In genomic region chr5:58122993-58123392, GRCh38 we compare ENCODE assay signal across 18 cellular contexts.
DNase-seq lines count a peak whose midpoint lies in the region; ATAC-seq and TF ChIP-seq lines count a peak whose summit lies in the region.
"Had no signal": no experiment of that assay in that cellular context is flagged by ENCODE, and none has a peak within 500 bp of the region (broad histone marks: within the 10 kb centered on the region; RNA-seq: fewer than 3 reads in every experiment).

No MANE protein-coding gene starts in this region.

- no peaks in the 10 kb centered on the region for H3K4me1 Mint-ChIP-seq in activated CD4-positive, alpha-beta memory T cell treated with anti-CD3 and anti-CD28 coated beads for 36 hours (ENCODE audit: low read depth)
- H3K4me1 Mint-ChIP-seq: H9 had no signal

- no peak overlapping the region for H2AFZ ChIP-seq in neural cell (ENCODE audit: low read depth, low read length)

- H3K27me3 ChIP-seq in neural cell (ENCODE audit: insufficient read depth, low read depth, low read length), result no peaks in the 10 kb centered on the region
- H3K27me3 ChIP-seq: BLaER1 had no signal

- intact Hi-C loops in activated CD4-positive, alpha-beta memory T cell treated with anti-CD3 and anti-CD28 coated beads for 36 hours (cut with micrococcal nuclease), result no loop called here

- no peak overlapping the region for H3K4me3 Mint-ChIP-seq in activated CD4-positive, alpha-beta memory T cell treated with anti-CD3 and anti-CD28 coated beads for 36 hours
- H3K4me3 Mint-ChIP-seq: CD8-positive, alpha-beta T cell; H9 had no signal

- no peak overlapping the region for H3K27ac Mint-ChIP-seq in activated CD4-positive, alpha-beta memory T cell treated with anti-CD3 and anti-CD28 coated beads for 36 hours
- H3K27ac Mint-ChIP-seq: CD8-positive, alpha-beta T cell; H9 had no signal

- no peaks in the 10 kb centered on the region for H3K9me2 ChIP-seq in neural cell (ENCODE audit: insufficient read depth, low read length)

- POLR2A ChIA-PET in activated CD4-positive, alpha-beta memory T cell treated with anti-CD3 and anti-CD28 coated beads for 36 hours (lab: Charles Lee), result no interaction called here

- peak overlapping the region; percentile 53 for H3K27ac ChIP-seq in caudate nucleus (ENCODE audit: low read depth, low read length)
- peak overlapping the region; percentile 91 for H3K27ac ChIP-seq in neural cell (ENCODE audit: low read length)
- H3K27ac ChIP-seq: BLaER1, KMS-11, RWPE1 had no signal

- DNase-seq in NCI-H748 (lab: John Stamatoyannopoulos, UW; ENCODE audit: unreplicated experiment), result peak; percentile 55
- DNase-seq in NCI-H748 treated with DMSO at 0.1 percent for 48 hours (lab: John Stamatoyannopoulos, UW), result no peak
- DNase-seq in caudate nucleus (lab: John Stamatoyannopoulos, UW), result no peak
- DNase-seq in superior temporal gyrus (ENCODE audit: extremely low spot score), result peak; percentile 38
- no peak for DNase-seq in activated CD4-positive, alpha-beta memory T cell treated with anti-CD3 and anti-CD28 coated beads for 36 hours
- DNase-seq: Calu3; CD8-positive, alpha-beta T cell; H9; NCI-H2171; NCI-H526 treated with DMSO at 0.1 percent for 48 hours; SIG-M5 had no signal

- no peaks in the 10 kb centered on the region for H3K9me3 Mint-ChIP-seq in activated CD4-positive, alpha-beta memory T cell treated with anti-CD3 and anti-CD28 coated beads for 36 hours
- H3K9me3 Mint-ChIP-seq: CD8-positive, alpha-beta T cell; H9 had no signal

- ATAC-seq in GM19455 (IDR thresholded peaks at IDR 0.05; ENCODE audit: unreplicated experiment) (no peak), GM21737 (IDR thresholded peaks at IDR 0.05; ENCODE audit: unreplicated experiment) (no peak)
- ATAC-seq: CD8-positive, alpha-beta T cell; HepG2 had no signal

- TF ChIP-seq EP300 in neural cell (conservative IDR thresholded peaks at IDR 0.05; ENCODE audit: poor library complexity, severe bottlenecking), result no peak

- no peak for TF ChIP-seq RAD21 in neural cell (conservative IDR thresholded peaks at IDR 0.05)

- H3K4me2 ChIP-seq in neural cell (ENCODE audit: low read length), result peak overlapping the region; percentile 46
- H3K4me2 ChIP-seq: BLaER1, KMS-11 had no signal

- TF ChIP-seq CTCF in neural cell (IDR thresholded peaks at IDR 0.05; ENCODE audit: poor library complexity, severe bottlenecking), result no peak

- H3K9me3 ChIP-seq in neural cell (ENCODE audit: low read length), result no peaks in the 10 kb centered on the region
- H3K9me3 ChIP-seq: BLaER1 had no signal

- H3K9ac ChIP-seq in neural cell (ENCODE audit: low read length), result peak overlapping the region; percentile 54
- H3K9ac ChIP-seq: BLaER1, KMS-11 had no signal

- no peaks in the 10 kb centered on the region for H3K36me3 Mint-ChIP-seq in activated CD4-positive, alpha-beta memory T cell treated with anti-CD3 and anti-CD28 coated beads for 36 hours
- H3K36me3 Mint-ChIP-seq: CD8-positive, alpha-beta T cell had no signal

- no peaks in the 10 kb centered on the region for H3K79me2 ChIP-seq in neural cell (replicated peaks; ENCODE audit: insufficient read depth, low read length)

- H3K4me3 ChIP-seq in neural cell (ENCODE audit: low read length), result no peak overlapping the region
- H3K4me3 ChIP-seq: BLaER1 had no signal

- no peaks in the 10 kb centered on the region for H3K36me3 ChIP-seq in neural cell (ENCODE audit: insufficient read depth, low read length)
- H3K36me3 ChIP-seq: BLaER1 had no signal

- CTCF ChIA-PET in activated CD4-positive, alpha-beta memory T cell treated with anti-CD3 and anti-CD28 coated beads for 36 hours (lab: Charles Lee), result no interaction called here

- H3K27me3 Mint-ChIP-seq in activated CD4-positive, alpha-beta memory T cell treated with anti-CD3 and anti-CD28 coated beads for 36 hours, result no peaks in the 10 kb centered on the region

- H4K20me1 ChIP-seq in neural cell (ENCODE audit: insufficient read depth), result no peaks in the 10 kb centered on the region
- H4K20me1 ChIP-seq: BLaER1 had no signal

- peaks cover 5% of the 10 kb centered on the region for H3F3A ChIP-seq in neural cell (ENCODE audit: insufficient read depth, low read length, poor library complexity, severe bottlenecking)

TF ChIP-seq in neural cell, 6 proteins besides CTCF, POLR2A, EP300 and RAD21:
- no peak for TF ChIP-seq POLR2AphosphoS5 (IDR thresholded peaks at IDR 0.05)
- no peak for TF ChIP-seq MXI1 (conservative IDR thresholded peaks at IDR 0.05; ENCODE audit: poor library complexity, severe bottlenecking)
- no peak for TF ChIP-seq EZH2 (IDR thresholded peaks at IDR 0.05; ENCODE audit: borderline replicate concordance, insufficient read depth, low read length, poor library complexity, severe bottlenecking)
- TF ChIP-seq TAF1 (IDR thresholded peaks at IDR 0.05; ENCODE audit: low read depth), result no peak
- TF ChIP-seq, protein P1, sequence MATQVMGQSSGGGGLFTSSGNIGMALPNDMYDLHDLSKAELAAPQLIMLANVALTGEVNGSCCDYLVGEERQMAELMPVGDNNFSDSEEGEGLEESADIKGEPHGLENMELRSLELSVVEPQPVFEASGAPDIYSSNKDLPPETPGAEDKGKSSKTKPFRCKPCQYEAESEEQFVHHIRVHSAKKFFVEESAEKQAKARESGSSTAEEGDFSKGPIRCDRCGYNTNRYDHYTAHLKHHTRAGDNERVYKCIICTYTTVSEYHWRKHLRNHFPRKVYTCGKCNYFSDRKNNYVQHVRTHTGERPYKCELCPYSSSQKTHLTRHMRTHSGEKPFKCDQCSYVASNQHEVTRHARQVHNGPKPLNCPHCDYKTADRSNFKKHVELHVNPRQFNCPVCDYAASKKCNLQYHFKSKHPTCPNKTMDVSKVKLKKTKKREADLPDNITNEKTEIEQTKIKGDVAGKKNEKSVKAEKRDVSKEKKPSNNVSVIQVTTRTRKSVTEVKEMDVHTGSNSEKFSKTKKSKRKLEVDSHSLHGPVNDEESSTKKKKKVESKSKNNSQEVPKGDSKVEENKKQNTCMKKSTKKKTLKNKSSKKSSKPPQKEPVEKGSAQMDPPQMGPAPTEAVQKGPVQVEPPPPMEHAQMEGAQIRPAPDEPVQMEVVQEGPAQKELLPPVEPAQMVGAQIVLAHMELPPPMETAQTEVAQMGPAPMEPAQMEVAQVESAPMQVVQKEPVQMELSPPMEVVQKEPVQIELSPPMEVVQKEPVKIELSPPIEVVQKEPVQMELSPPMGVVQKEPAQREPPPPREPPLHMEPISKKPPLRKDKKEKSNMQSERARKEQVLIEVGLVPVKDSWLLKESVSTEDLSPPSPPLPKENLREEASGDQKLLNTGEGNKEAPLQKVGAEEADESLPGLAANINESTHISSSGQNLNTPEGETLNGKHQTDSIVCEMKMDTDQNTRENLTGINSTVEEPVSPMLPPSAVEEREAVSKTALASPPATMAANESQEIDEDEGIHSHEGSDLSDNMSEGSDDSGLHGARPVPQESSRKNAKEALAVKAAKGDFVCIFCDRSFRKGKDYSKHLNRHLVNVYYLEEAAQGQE (IDR thresholded peaks at IDR 0.05; ENCODE audit: borderline replicate concordance), result no peak
- no peak for TF ChIP-seq SMC3 (conservative IDR thresholded peaks at IDR 0.05; ENCODE audit: poor library complexity)

Comparison
In these comparisons a context has a peak if more than half of its experiments do, and no peak if none do; other contexts are left out.
1. DNase-seq: peak in NCI-H748 (single experiment) and superior temporal gyrus (single experiment); none in NCI-H748 treated with DMSO at 0.1 percent for 48 hours (single experiment), caudate nucleus (0 of 61) and activated CD4-positive, alpha-beta memory T cell treated with anti-CD3 and anti-CD28 coated beads for 36 hours (single experiment).